In the genomic region with DNA sequence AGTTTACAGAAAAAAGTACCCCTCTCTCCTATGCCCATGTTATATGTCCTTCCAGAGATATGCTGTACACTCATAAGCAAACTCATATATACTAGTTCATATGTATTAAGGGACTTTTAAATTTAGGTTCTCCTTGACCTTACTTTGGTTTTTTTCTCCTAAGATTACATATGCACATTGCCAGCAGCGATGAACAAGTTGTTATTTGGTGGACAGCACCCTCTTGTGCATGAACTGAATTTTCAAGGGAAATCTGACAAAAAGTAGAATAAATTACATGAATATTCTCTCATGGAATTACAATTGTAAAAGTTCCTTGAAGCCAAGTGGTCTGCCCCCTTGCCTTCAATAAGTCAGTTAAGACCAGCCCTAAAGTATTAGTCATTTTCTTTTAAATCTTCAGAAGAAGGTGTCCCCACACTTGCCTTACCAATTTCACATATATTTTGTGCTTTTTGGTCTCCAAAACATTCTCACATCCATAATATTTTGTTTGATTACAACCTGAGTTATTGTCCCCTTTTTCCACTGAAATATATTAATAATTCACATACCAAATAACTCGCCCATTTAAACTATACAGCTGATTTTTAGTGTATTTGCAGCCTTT, we compare ENCODE assay signal across 8 cellular contexts. TPM values are rescaled to one million over a fixed set of nuclear protein-coding genes. Genes with fewer than 3 reads are reported as not detected.
DNase-seq lines count a peak whose midpoint lies in the region; ATAC-seq and TF ChIP-seq lines count a peak whose summit lies in the region.

No MANE protein-coding gene starts in this region.

- DNase-seq in Calu3 = peak; percentile 24
- DNase-seq in Karpas-422 = peak; percentile 75
- DNase-seq in amniotic stem cell (lab: John Stamatoyannopoulos, UW) = peak; percentile 30
- DNase-seq in hepatocyte (ENCODE audit: low spot score) = peak; percentile 47
- DNase-seq in smooth muscle cell (lab: John Stamatoyannopoulos, UW; ENCODE audit: unreplicated experiment) = no peak
- DNase-seq in stimulated activated CD4-positive, alpha-beta T cell treated with anti-CD3 and anti-CD28 coated beads, Interleukin-2, amount 100 ng/mL, for 24 hours = no peak

- no peak overlapping the region for H3K4me2 ChIP-seq in Karpas-422 (ENCODE audit: low read depth, low read length, poor library complexity, severe bottlenecking)
- no peak overlapping the region for H3K4me2 ChIP-seq in hepatocyte
- no peak overlapping the region for H3K4me2 ChIP-seq in smooth muscle cell

- H3K9ac ChIP-seq in Karpas-422 (ENCODE audit: low read length) (no peak overlapping the region), smooth muscle cell (ENCODE audit: low read depth) (no peak overlapping the region)

- H3K4me3 ChIP-seq in Karpas-422 (ENCODE audit: low read length) (no peak overlapping the region), hepatocyte (no peak overlapping the region), smooth muscle cell (no peak overlapping the region)

- H3K27me3 ChIP-seq in Karpas-422 (ENCODE audit: low read length) (no peaks in the 10 kb centered on the region), hepatocyte (no peaks in the 10 kb centered on the region), smooth muscle cell (ENCODE audit: low read depth) (no peaks in the 10 kb centered on the region)

- CTCF ChIA-PET in Calu3 (lab: Charles Lee) = no interaction called here

- intact Hi-C loops in Calu3 (cut with micrococcal nuclease; ENCODE audit: unreplicated experiment) = loop anchor here (2.0 to 5.0 kb wide), 4 partner anchors 86 to 496 kb away; no protein-coding TSS in a partner anchor

- no peaks in the 10 kb centered on the region for H3K36me3 Mint-ChIP-seq in Calu3 (ENCODE audit: insufficient read depth, unreplicated experiment)

- H3K9me3 Mint-ChIP-seq in Calu3 (ENCODE audit: low read depth, unreplicated experiment) = no peaks in the 10 kb centered on the region

- H3F3A ChIP-seq in smooth muscle cell (ENCODE audit: low read depth) = no peaks in the 10 kb centered on the region

- no peaks in the 10 kb centered on the region for H3K9me2 ChIP-seq in Karpas-422 (replicated peaks; ENCODE audit: insufficient read depth, low read length)
- no peaks in the 10 kb centered on the region for H3K9me2 ChIP-seq in hepatocyte (replicated peaks; ENCODE audit: insufficient read depth)

- peak; percentile 83 for ATAC-seq in GM19372 (IDR thresholded peaks at IDR 0.05; ENCODE audit: low read depth, unreplicated experiment)
- no peak for ATAC-seq in HG03139 (IDR thresholded peaks at IDR 0.05; ENCODE audit: unreplicated experiment)

- no peak overlapping the region for H3K4me3 Mint-ChIP-seq in Calu3 (ENCODE audit: low read depth, unreplicated experiment)

- no peak for TF ChIP-seq CTCF in Calu3 (IDR thresholded peaks at IDR 0.05; ENCODE audit: unreplicated experiment)
- peak; percentile 78 for TF ChIP-seq CTCF in hepatocyte (IDR thresholded peaks at IDR 0.05; ENCODE audit: poor library complexity)
- TF ChIP-seq CTCF in smooth muscle cell (IDR thresholded peaks at IDR 0.05; ENCODE audit: borderline replicate concordance, insufficient read depth, poor library complexity, severe bottlenecking) = peak; percentile 67

- peaks cover 9% of the 10 kb centered on the region for H3K4me1 Mint-ChIP-seq in Calu3 (ENCODE audit: low read depth, unreplicated experiment)

- no peaks in the 10 kb centered on the region for H3K27me3 Mint-ChIP-seq in Calu3 (ENCODE audit: unreplicated experiment)

- H3K27ac ChIP-seq in Karpas-422 (ENCODE audit: low read length) = no peak overlapping the region
- H3K27ac ChIP-seq in hepatocyte = no peak overlapping the region
- no peak overlapping the region for H3K27ac ChIP-seq in smooth muscle cell (ENCODE audit: low read depth)

- H3K9me3 ChIP-seq in Karpas-422 (ENCODE audit: low read length) (no peaks in the 10 kb centered on the region), hepatocyte (ENCODE audit: low read depth) (no peaks in the 10 kb centered on the region), smooth muscle cell (replicated peaks; ENCODE audit: low read depth) (no peaks in the 10 kb centered on the region)

- 28% methylated on average over 2 of the region's 2 CpGs for WGBS in hepatocyte (ENCODE audit: low lambda C conversion rate, missing lambda C conversion rate)
- 27% methylated on average over 2 of the region's 2 CpGs for WGBS in smooth muscle cell (ENCODE audit: low lambda C conversion rate)

- H3K27ac Mint-ChIP-seq in Calu3 (ENCODE audit: unreplicated experiment) = no peak overlapping the region

- BruUV-seq in Calu3 (replicated peaks; lab: Mats Ljungman, UMichigan) = no TSS peak

- no peaks in the 10 kb centered on the region for H3K36me3 ChIP-seq in Karpas-422 (ENCODE audit: insufficient read depth, low read length)
- H3K36me3 ChIP-seq in hepatocyte (replicated peaks; ENCODE audit: insufficient read depth, low read depth) = no peaks in the 10 kb centered on the region
- no peaks in the 10 kb centered on the region for H3K36me3 ChIP-seq in smooth muscle cell (ENCODE audit: low read depth)

- H3K79me2 ChIP-seq in Karpas-422 (ENCODE audit: low read length) = no peaks in the 10 kb centered on the region
- no peaks in the 10 kb centered on the region for H3K79me2 ChIP-seq in hepatocyte
- H3K79me2 ChIP-seq in smooth muscle cell (ENCODE audit: low read depth) = no peaks in the 10 kb centered on the region

- H3K4me1 ChIP-seq in Karpas-422 (ENCODE audit: low read length) (no peaks in the 10 kb centered on the region), hepatocyte (ENCODE audit: insufficient read depth) (no peaks in the 10 kb centered on the region), smooth muscle cell (ENCODE audit: low read depth) (no peaks in the 10 kb centered on the region)

- no peaks in the 10 kb centered on the region for H4K20me1 ChIP-seq in Karpas-422 (ENCODE audit: insufficient read depth, low read depth, low read length)
- H4K20me1 ChIP-seq in hepatocyte (ENCODE audit: insufficient read depth, poor library complexity, severe bottlenecking) = no peaks in the 10 kb centered on the region
- no peaks in the 10 kb centered on the region for H4K20me1 ChIP-seq in smooth muscle cell (ENCODE audit: low read depth)

- H2AFZ ChIP-seq in Karpas-422 (ENCODE audit: low read length) (no peak overlapping the region), hepatocyte (no peak overlapping the region), smooth muscle cell (ENCODE audit: low read depth) (no peak overlapping the region)

RNA-seq across cellular contexts. Expression of a gene that starts 30.6 kb away (rescaled TPM):
- 37.4 and 47.8 TPM in 2 replicates for total RNA-seq in Calu3 (2022)
- 66.8 and 102 TPM in 2 replicates for total RNA-seq in Karpas-422 (2014; rRNA removed; shearing (Covaris generic); ENCODE audit: low replicate concordance)
- total RNA-seq in hepatocyte = 53.4 and 73.0 TPM in 2 replicates
- 33.8 and 38.7 TPM in 2 replicates for polyA plus RNA-seq in hepatocyte
- 45.3 and 80.2 TPM in 2 replicates for total RNA-seq in smooth muscle cell
- polyA plus RNA-seq in smooth muscle cell = 29.8 and 31.2 TPM in 2 replicates

Comparison
In these comparisons a context has a peak if more than half of its experiments do, and no peak if none do; other contexts are left out.
1. DNase-seq: peak in Calu3 (single experiment), Karpas-422 (single experiment), amniotic stem cell (single experiment) and hepatocyte (single experiment); none in smooth muscle cell (single experiment) and stimulated activated CD4-positive, alpha-beta T cell treated with anti-CD3 and anti-CD28 coated beads, Interleukin-2, amount 100 ng/mL, for 24 hours (0 of 2).